In genomic region chr6:41008011-41008410, GRCh38 we compare ENCODE assay signal across 1 cellular context.
TF ChIP-seq lines count a peak whose summit lies in the region.

No MANE protein-coding gene starts in this region.

TF ChIP-seq in HepG2, 621 proteins besides CTCF, POLR2A, EP300 and RAD21:
- TF ChIP-seq HCFC1 (IDR thresholded peaks at IDR 0.05; ENCODE audit: low read depth, low read length) (no peak), ZEB1 (IDR thresholded peaks at IDR 0.05; ENCODE audit: insufficient replicate concordance, low read depth) (no peak), MZF1 (CRISPR knock-in tag; IDR thresholded peaks at IDR 0.05; ENCODE audit: borderline replicate concordance) (no peak)
